ENCODE assay signal across 8 cellular contexts in genomic region chr2:179265082-179265575, GRCh38. TPM values are rescaled to one million over a fixed set of nuclear protein-coding genes. Genes with fewer than 3 reads are reported as not detected.
DNase-seq lines count a peak whose midpoint lies in the region; ATAC-seq, FAIRE-seq and TF ChIP-seq lines count a peak whose summit lies in the region.

No MANE protein-coding gene starts in this region.

- peaks cover 6 to 15% (median 8%) of the 10 kb centered on the region in 3 donors for H3K27me3 Mint-ChIP-seq in immature natural killer cell (ENCODE audit: low read depth in 3 of 3)

- peaks cover 0 to 5% (median 0%) of the 10 kb centered on the region in 6 donors for H3K9me3 Mint-ChIP-seq in immature natural killer cell

- H3K9me3 ChIP-seq in A549 = no peaks in the 10 kb centered on the region
- no peaks in the 10 kb centered on the region for H3K9me3 ChIP-seq in HUES6 (ENCODE audit: control insufficient read depth, insufficient read depth, low read depth, low read length)
- H3K9me3 ChIP-seq in ascending aorta = no peaks in the 10 kb centered on the region

- WGBS in A549 (ENCODE audit: missing lambda C conversion rate) = 57% methylated on average over 6 of the region's 6 CpGs

- no peak for TF ChIP-seq CTCF in A549 (IDR thresholded peaks at IDR 0.05)
- TF ChIP-seq CTCF in ascending aorta (IDR thresholded peaks at IDR 0.05) = no peak

- peak overlapping the region; percentile 71 to 89 (median 86) for H3K4me3 Mint-ChIP-seq in immature natural killer cell

- peak overlapping the region; percentile 78 for H3K9ac ChIP-seq in HUES6 (ENCODE audit: low read length)

- CTCF ChIA-PET in A549 (lab: Yijun Ruan, JAX) = no interaction called here

- H3K36me3 ChIP-seq in HUES6 (ENCODE audit: control insufficient read depth, insufficient read depth, low read length) (no peaks in the 10 kb centered on the region), ascending aorta (no peaks in the 10 kb centered on the region)

- H3K27ac ChIP-seq in A549 (peak overlapping the region; percentile 83 to 92), HUES6 (ENCODE audit: low read depth, low read length) (no peak overlapping the region), ascending aorta (peak overlapping the region; percentile 92 to 94), substantia nigra (ENCODE audit: low read depth, low read length, poor library complexity, severe bottlenecking) (peak overlapping the region; percentile 82)

- H3K4me1 ChIP-seq in A549 = peaks cover 40% of the 10 kb centered on the region
- peaks cover 34% of the 10 kb centered on the region for H3K4me1 ChIP-seq in HUES6 (ENCODE audit: control insufficient read depth, insufficient read depth, low read length)
- peaks cover 0 to 27% of the 10 kb centered on the region in 2 donors for H3K4me1 ChIP-seq in ascending aorta

- ATAC-seq in A549 = no peak

- no peaks in the 10 kb centered on the region for H3K36me3 Mint-ChIP-seq in immature natural killer cell

- no peak for TF ChIP-seq EP300 in A549 (IDR thresholded peaks at IDR 0.05)

- peak overlapping the region; percentile 79 for H3K4me3 ChIP-seq in A549
- peak overlapping the region; percentile 64 for H3K4me3 ChIP-seq in HUES6 (ENCODE audit: low read depth, low read length)
- H3K4me3 ChIP-seq in ascending aorta = peak overlapping the region; percentile 84 to 98

- POLR2A ChIA-PET in A549 (lab: Yijun Ruan, JAX) = no interaction called here

- TF ChIP-seq POLR2A in A549 (IDR thresholded peaks at IDR 0.05; ENCODE audit: low read length) = no peak

- no peak for DNase-seq in A549 (ENCODE audit: low read depth in 1 of 2, low spot score in 1 of 2)
- DNase-seq in ascending aorta (ENCODE audit: low spot score in 2 of 2) = no peak
- peak in 1 of 3 donors; percentile 9 for DNase-seq in immature natural killer cell
- no peak for DNase-seq in substantia nigra (lab: John Stamatoyannopoulos, UW)
- DNase-seq in activated gamma-delta T cell treated with Interleukin-2 at 50 U/mL for 16 hours = no peak
- DNase-seq in stimulated activated CD4-positive, alpha-beta T cell treated with anti-CD3 and anti-CD28 coated beads, Interleukin-4, amount 100 ng/mL, for 24 hours = no peak
- no peak for DNase-seq in Ammon's horn (ENCODE audit: low spot score)

- peaks cover 21 to 26% of the 10 kb centered on the region in 2 donors for H3K4me1 Mint-ChIP-seq in immature natural killer cell

- H3K27me3 ChIP-seq in HUES6 (ENCODE audit: control insufficient read depth, insufficient read depth, low read length) (peaks cover 3% of the 10 kb centered on the region; the same call in 1 of the 2 replicates), ascending aorta (no peaks in the 10 kb centered on the region)

- H3K4me2 ChIP-seq in A549 = peak overlapping the region; percentile 97

- peak overlapping the region in 4 of 6 donors; percentile 10 to 87 (median 52) for H3K27ac Mint-ChIP-seq in immature natural killer cell

- FAIRE-seq in A549 (lab: Jason Lieb, UNC) = no peak

- no peak for TF ChIP-seq RAD21 in A549 (conservative IDR thresholded peaks at IDR 0.05 in 1 of 2, IDR thresholded peaks at IDR 0.05 in 1 of 2)

- intact Hi-C loops in ascending aorta (cut with DNase I) = loop anchor here (10.0 kb wide), 1 partner anchor 400 kb away; no protein-coding TSS in a partner anchor

TF ChIP-seq in A549, 52 proteins besides CTCF, POLR2A, EP300 and RAD21:
- TF ChIP-seq NR3C1 (IDR thresholded peaks at IDR 0.05) (no peak), MAX (IDR thresholded peaks at IDR 0.05) (0 out of 2 replicates have a peak, but pooled peaks have one; percentile 19), CEBPB (IDR thresholded peaks at IDR 0.05) (peak; percentile 16 to 29; a peak in 2 of 4 replicates)

RNA-seq across cellular contexts. Expression of gene SESTD1, which starts 0.5 kb away (rescaled TPM):
- polyA plus RNA-seq in A549 (2011; rRNA removed) (26.0 and 39.3 TPM in 2 replicates), A549 (2017; fragmentation: RNase III; extraction: RNeasy Plus Mini Kit Qiagen cat#74134 plus additional on column Dnase treatment) (12.6 to 16.3 TPM (median 12.8 TPM) in 3 replicates), immature natural killer cell (1 to 10 TPM; 2.3 to 7.9 (median 6.6) TPM)
- 5.7 and 6.4 TPM in 2 replicates for polyA plus RNA-seq in A549 (2012; cell fraction: cytosol; rRNA removed)
- 2.7 and 5.7 TPM in 2 replicates for polyA plus RNA-seq in A549 (2012; cell fraction: nucleus; rRNA removed)
- 17.4 and 18.7 TPM in 2 replicates for polyA minus RNA-seq in A549 (2011; rRNA and poly(A)+ RNA removed)
- 15.4 TPM for total RNA-seq in ascending aorta
